In the genomic region with DNA sequence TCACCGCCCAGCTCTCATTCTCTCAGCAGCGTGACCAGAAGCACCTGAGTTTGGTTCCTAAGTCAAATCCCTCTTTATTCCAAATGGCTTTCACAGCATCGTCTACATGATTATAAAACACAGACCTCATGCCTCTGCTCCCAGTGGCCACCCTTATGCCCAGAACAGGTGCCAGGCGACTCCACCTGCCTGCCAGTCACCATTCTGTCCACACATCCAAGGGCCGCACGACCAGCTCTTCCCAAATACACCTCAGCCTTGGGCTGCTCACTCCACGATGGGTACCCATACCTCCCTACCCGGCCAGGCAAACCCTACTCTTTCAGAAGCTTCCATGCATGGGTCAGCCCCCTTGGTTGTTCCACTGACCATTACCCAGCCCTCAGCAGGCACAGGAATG, we compare ENCODE assay signal across 28 cellular contexts.
"Had no signal": no experiment of that assay in that cellular context is flagged by ENCODE, and none has a peak within 500 bp of the region (broad histone marks: within the 10 kb centered on the region; RNA-seq: fewer than 3 reads in every experiment).

No MANE protein-coding gene starts in this region.

- ATAC-seq: stimulated activated effector memory CD8-positive, alpha-beta T cell treated with anti-CD3 and anti-CD28 coated beads, Interleukin-12 subunit alpha, Interleukin-12 subunit beta, amount 100 ng/mL, for 72 hours; stimulated activated memory B cell treated with anti-CD40 and anti-IgM and Interleukin-4, amounts not matched to agents 10 μg/mL and 1 μg/mL and 100 μg/mL, for 72 hours; stimulated activated naive B cell treated with anti-CD40 and anti-IgM and Interleukin-4, amounts not matched to agents 10 μg/mL and 1 μg/mL and 100 μg/mL, for 72 hours; stimulated activated naive CD8-positive, alpha-beta T cell treated with anti-CD3 and anti-CD28 coated beads, Interleukin-15, amount 100 ng/mL, for 72 hours; stimulated activated naive CD8-positive, alpha-beta T cell treated with anti-CD3 and anti-CD28 coated beads, Interleukin-15, Interleukin-2, amounts not matched to agents 100 U/mL and 50 U/mL, for 24 hours; upper lobe of right lung had no signal

- DNase-seq: stimulated activated CD4-positive, alpha-beta T cell treated with anti-CD3 and anti-CD28 coated beads, Interleukin-2, amount 100 ng/mL, for 48 hours; stimulated activated CD4-positive, alpha-beta T cell treated with anti-CD3 and anti-CD28 coated beads, Interleukin-4, amount 100 ng/mL, for 1 hour; stimulated activated CD4-positive, alpha-beta T cell treated with anti-CD3 and anti-CD28 coated beads, Interleukin-4, amount 100 ng/mL, for 24 hours; stimulated activated CD4-positive, alpha-beta T cell treated with anti-CD3 and anti-CD28 coated beads, Interleukin-4, amount 100 ng/mL, for 4 hours; stimulated activated CD8-positive, alpha-beta memory T cell treated with anti-CD3 and anti-CD28 coated beads, Interleukin-4, amount 100 ng/mL, for 48 hours; stimulated activated naive B cell treated with anti-CD40 and anti-IgM and Interleukin-4, amounts not matched to agents 10 μg/mL and 1 μg/mL and 100 μg/mL, for 72 hours; stimulated activated naive CD4-positive, alpha-beta T cell; stimulated activated naive CD4-positive, alpha-beta T cell treated with Interleukin-2 at 50 U/mL for 16 hours; stimulated activated naive CD8-positive, alpha-beta T cell treated with anti-CD3 and anti-CD28 coated beads, Interleukin-15, amount 100 ng/mL, for 72 hours; stimulated activated naive CD8-positive, alpha-beta T cell treated with anti-CD3 and anti-CD28 coated beads, Interleukin-15, Interleukin-2, amounts not matched to agents 100 U/mL and 50 U/mL, for 24 hours; stomach; substantia nigra; testis; thyroid gland; tibial artery; transverse colon; trophoblast cell; upper lobe of left lung; upper lobe of right lung; uterus had no signal

- H3K36me3 ChIP-seq: stomach, suprapubic skin, thoracic aorta, thyroid gland, tibial artery, tibial nerve, transverse colon, upper lobe of left lung, upper lobe of right lung, uterus, vagina had no signal

- H3K27me3 ChIP-seq: testis, thyroid gland, tibial nerve, transverse colon, upper lobe of left lung, upper lobe of right lung, uterus, vagina had no signal

- H3K4me3 ChIP-seq: stomach, suprapubic skin, testis, thoracic aorta, thyroid gland, tibial artery, tibial nerve, transverse colon, upper lobe of left lung, upper lobe of right lung, uterus, vagina had no signal

- H3K27ac Mint-ChIP-seq: stimulated activated effector memory CD8-positive, alpha-beta T cell treated with anti-CD3 and anti-CD28 coated beads, Interleukin-12 subunit alpha, Interleukin-12 subunit beta, amount 100 ng/mL, for 72 hours; stimulated activated memory B cell treated with anti-CD40 and anti-IgM and Interleukin-4, amounts not matched to agents 10 μg/mL and 1 μg/mL and 100 μg/mL, for 72 hours; stimulated activated naive B cell treated with anti-CD40 and anti-IgM and Interleukin-4, amounts not matched to agents 10 μg/mL and 1 μg/mL and 100 μg/mL, for 72 hours; stimulated activated naive CD8-positive, alpha-beta T cell treated with anti-CD3 and anti-CD28 coated beads, Interleukin-15, amount 100 ng/mL, for 72 hours; stimulated activated naive CD8-positive, alpha-beta T cell treated with anti-CD3 and anti-CD28 coated beads, Interleukin-15, Interleukin-2, amounts not matched to agents 100 ng/mL and 50 ng/mL, for 24 hours; type B pancreatic cell had no signal

- H3K9me3 ChIP-seq: suprapubic skin, testis, thoracic aorta, thyroid gland, tibial artery, tibial nerve, transverse colon, upper lobe of left lung, upper lobe of right lung, uterus, vagina had no signal

- H3K4me1 Mint-ChIP-seq: stimulated activated effector memory CD8-positive, alpha-beta T cell treated with anti-CD3 and anti-CD28 coated beads, Interleukin-12 subunit alpha, Interleukin-12 subunit beta, amount 100 ng/mL, for 72 hours; stimulated activated memory B cell treated with anti-CD40 and anti-IgM and Interleukin-4, amounts not matched to agents 10 μg/mL and 1 μg/mL and 100 μg/mL, for 72 hours; stimulated activated naive B cell treated with anti-CD40 and anti-IgM and Interleukin-4, amounts not matched to agents 10 μg/mL and 1 μg/mL and 100 μg/mL, for 72 hours; stimulated activated naive CD8-positive, alpha-beta T cell treated with anti-CD3 and anti-CD28 coated beads, Interleukin-15, amount 100 ng/mL, for 72 hours had no signal

- H3K27me3 Mint-ChIP-seq: stimulated activated memory B cell treated with anti-CD40 and anti-IgM and Interleukin-4, amounts not matched to agents 10 μg/mL and 1 μg/mL and 100 μg/mL, for 72 hours; stimulated activated naive B cell treated with anti-CD40 and anti-IgM and Interleukin-4, amounts not matched to agents 10 μg/mL and 1 μg/mL and 100 μg/mL, for 72 hours; stimulated activated naive CD8-positive, alpha-beta T cell treated with anti-CD3 and anti-CD28 coated beads, Interleukin-15, Interleukin-2, amounts not matched to agents 100 ng/mL and 50 ng/mL, for 24 hours had no signal

- H3K4me1 ChIP-seq: stomach, suprapubic skin, testis, thyroid gland, tibial artery, tibial nerve, transverse colon, upper lobe of left lung, upper lobe of right lung, uterus, vagina had no signal

- H3K36me3 Mint-ChIP-seq: stimulated activated effector memory CD8-positive, alpha-beta T cell treated with anti-CD3 and anti-CD28 coated beads, Interleukin-12 subunit alpha, Interleukin-12 subunit beta, amount 100 ng/mL, for 72 hours; stimulated activated memory B cell treated with anti-CD40 and anti-IgM and Interleukin-4, amounts not matched to agents 10 μg/mL and 1 μg/mL and 100 μg/mL, for 72 hours; stimulated activated naive B cell treated with anti-CD40 and anti-IgM and Interleukin-4, amounts not matched to agents 10 μg/mL and 1 μg/mL and 100 μg/mL, for 72 hours; type B pancreatic cell had no signal

- H3K4me3 Mint-ChIP-seq: stimulated activated effector memory CD8-positive, alpha-beta T cell treated with anti-CD3 and anti-CD28 coated beads, Interleukin-12 subunit alpha, Interleukin-12 subunit beta, amount 100 ng/mL, for 72 hours; stimulated activated memory B cell treated with anti-CD40 and anti-IgM and Interleukin-4, amounts not matched to agents 10 μg/mL and 1 μg/mL and 100 μg/mL, for 72 hours; stimulated activated naive B cell treated with anti-CD40 and anti-IgM and Interleukin-4, amounts not matched to agents 10 μg/mL and 1 μg/mL and 100 μg/mL, for 72 hours; stimulated activated naive CD8-positive, alpha-beta T cell treated with anti-CD3 and anti-CD28 coated beads, Interleukin-15, amount 100 ng/mL, for 72 hours; stimulated activated naive CD8-positive, alpha-beta T cell treated with anti-CD3 and anti-CD28 coated beads, Interleukin-15, Interleukin-2, amounts not matched to agents 100 ng/mL and 50 ng/mL, for 24 hours; type B pancreatic cell had no signal

- H3K27ac ChIP-seq: stomach, suprapubic skin, testis, thoracic aorta, thyroid gland, tibial artery, tibial nerve, transverse colon, upper lobe of left lung, upper lobe of right lung, uterus, vagina had no signal
